Comparison of ENCODE assay signal across 8 cellular contexts in the genomic region with DNA sequence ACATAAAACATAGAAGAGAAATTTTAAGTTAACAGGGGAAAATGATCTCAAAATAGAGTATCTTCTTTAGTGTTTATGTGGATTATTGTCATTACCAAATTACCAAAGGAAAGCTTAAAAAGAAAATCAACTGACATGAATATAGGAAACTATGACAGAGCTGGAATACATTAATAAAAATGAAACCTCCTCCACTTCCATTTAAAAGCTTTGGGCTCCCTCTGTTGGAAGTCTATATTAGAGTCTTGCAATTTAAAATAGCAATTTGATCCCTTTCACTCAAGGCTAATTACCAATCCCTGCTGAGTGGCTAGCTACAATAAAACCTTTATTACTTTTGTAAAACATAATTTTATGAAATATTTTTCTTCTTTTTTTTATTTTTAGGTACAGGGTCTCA.
DNase-seq lines count a peak whose midpoint lies in the region; ATAC-seq and TF ChIP-seq lines count a peak whose summit lies in the region.

No MANE protein-coding gene starts in this region.

- H3K27ac ChIP-seq in smooth muscle cell (ENCODE audit: low read depth) = no peak overlapping the region

- H3K4me3 ChIP-seq in Loucy (ENCODE audit: low read length, poor library complexity, severe bottlenecking) = no peak overlapping the region
- H3K4me3 ChIP-seq in foreskin fibroblast (ENCODE audit: low read depth in 1 of 2, low read length in 2 of 2) = no peak overlapping the region
- no peak overlapping the region for H3K4me3 ChIP-seq in smooth muscle cell

- H4K20me1 ChIP-seq in Loucy (ENCODE audit: insufficient read depth, low read length, poor library complexity, severe bottlenecking) = no peaks in the 10 kb centered on the region
- H4K20me1 ChIP-seq in smooth muscle cell (ENCODE audit: low read depth) = peaks cover 47% of the 10 kb centered on the region

- peaks cover 3% of the 10 kb centered on the region; the same call in 1 of the 2 replicates for H3K36me3 ChIP-seq in Loucy (ENCODE audit: insufficient read depth, low read length)
- H3K36me3 ChIP-seq in smooth muscle cell (ENCODE audit: low read depth) = peaks cover 3% of the 10 kb centered on the region

- H3K9me3 ChIP-seq in Loucy (ENCODE audit: insufficient read depth, low read depth, low read length) (no peaks in the 10 kb centered on the region), smooth muscle cell (replicated peaks; ENCODE audit: low read depth) (no peaks in the 10 kb centered on the region)

- H3K9me2 ChIP-seq in Loucy (replicated peaks; ENCODE audit: low read depth, low read length) = no peaks in the 10 kb centered on the region

- H3K79me2 ChIP-seq in Loucy (ENCODE audit: insufficient read depth, low read length) (peaks cover 30% of the 10 kb centered on the region), smooth muscle cell (ENCODE audit: low read depth) (peaks cover 27% of the 10 kb centered on the region)

- peak; percentile 14 for DNase-seq in G401 (ENCODE audit: low spot score)
- DNase-seq in foreskin fibroblast = peak; percentile 16 to 59
- DNase-seq in smooth muscle cell (lab: John Stamatoyannopoulos, UW; ENCODE audit: unreplicated experiment) = no peak
- DNase-seq in GM19238 (ENCODE audit: insufficient read length, low spot score) = no peak
- DNase-seq in effector CD4-positive, alpha-beta T cell = no peak

- H3F3A ChIP-seq in Loucy (ENCODE audit: low read depth) = no peaks in the 10 kb centered on the region
- no peaks in the 10 kb centered on the region for H3F3A ChIP-seq in smooth muscle cell (ENCODE audit: low read depth)

- H3K9ac ChIP-seq in Loucy (ENCODE audit: low read depth, low read length, poor library complexity, severe bottlenecking) = no peak overlapping the region
- no peak overlapping the region for H3K9ac ChIP-seq in smooth muscle cell (ENCODE audit: low read depth)

- no peaks in the 10 kb centered on the region for H3K4me1 ChIP-seq in Loucy (ENCODE audit: insufficient read depth, low read length, poor library complexity, severe bottlenecking)
- H3K4me1 ChIP-seq in smooth muscle cell (ENCODE audit: low read depth) = no peaks in the 10 kb centered on the region

- peak; percentile 64 for TF ChIP-seq CTCF in Loucy (conservative IDR thresholded peaks at IDR 0.05; ENCODE audit: low read length)
- peak; percentile 25 for TF ChIP-seq CTCF in foreskin fibroblast (IDR thresholded peaks at IDR 0.05; ENCODE audit: low read depth, low read length)
- TF ChIP-seq CTCF in smooth muscle cell (IDR thresholded peaks at IDR 0.05; ENCODE audit: borderline replicate concordance, insufficient read depth, poor library complexity, severe bottlenecking) = peak; percentile 39

- H2AFZ ChIP-seq in Loucy (ENCODE audit: low read length) = no peak overlapping the region
- H2AFZ ChIP-seq in smooth muscle cell (ENCODE audit: low read depth) = no peak overlapping the region

- in situ Hi-C loops in G401 (cut with HindIII; ENCODE audit: low sequenced_read_pairs) = no loop called here

- ATAC-seq in SK-N-SH treated with all-trans-retinoic acid at 6 μM for 48 hours (peak; percentile 44; the same call in 1 of the 3 replicates), GM21737 (IDR thresholded peaks at IDR 0.05; ENCODE audit: unreplicated experiment) (no peak)

- no peaks in the 10 kb centered on the region for H3K27me3 ChIP-seq in Loucy (ENCODE audit: insufficient read depth, low read length, poor library complexity, severe bottlenecking)
- no peaks in the 10 kb centered on the region for H3K27me3 ChIP-seq in smooth muscle cell (ENCODE audit: low read depth)

- H3K4me2 ChIP-seq in Loucy (ENCODE audit: low read depth, low read length, poor library complexity, severe bottlenecking) (no peak overlapping the region), smooth muscle cell (no peak overlapping the region)

TF ChIP-seq in SK-N-SH treated with all-trans-retinoic acid at 6 μM for 48 hours, 23 proteins besides CTCF, POLR2A, EP300 and RAD21:
- no peak for TF ChIP-seq ZFP30 (CRISPR knock-in tag; IDR thresholded peaks at IDR 0.05)
- no peak for TF ChIP-seq ISL1 (CRISPR knock-in tag; IDR thresholded peaks at IDR 0.05)
- TF ChIP-seq BACH2 (CRISPR knock-in tag; IDR thresholded peaks at IDR 0.05; ENCODE audit: borderline replicate concordance) = no peak

Comparison
In these comparisons a context has a peak if more than half of its experiments do, and no peak if none do; other contexts are left out.
1. DNase-seq: peak in G401 (single experiment) and foreskin fibroblast (2 of 2); none in smooth muscle cell (single experiment), GM19238 (single experiment) and effector CD4-positive, alpha-beta T cell (single experiment).
2. Peak in every context shown above with its lines, with median percentiles within 50 percentile points of each other: CTCF ChIP-seq.